ENCODE assay signal across 8 cellular contexts in genomic region chr9:19102631-19103345, GRCh38. TPM values are rescaled to one million over a fixed set of nuclear protein-coding genes. Genes with fewer than 3 reads are reported as not detected.
DNase-seq lines count a peak whose midpoint lies in the region; ATAC-seq and TF ChIP-seq lines count a peak whose summit lies in the region.

A gene with protein sequence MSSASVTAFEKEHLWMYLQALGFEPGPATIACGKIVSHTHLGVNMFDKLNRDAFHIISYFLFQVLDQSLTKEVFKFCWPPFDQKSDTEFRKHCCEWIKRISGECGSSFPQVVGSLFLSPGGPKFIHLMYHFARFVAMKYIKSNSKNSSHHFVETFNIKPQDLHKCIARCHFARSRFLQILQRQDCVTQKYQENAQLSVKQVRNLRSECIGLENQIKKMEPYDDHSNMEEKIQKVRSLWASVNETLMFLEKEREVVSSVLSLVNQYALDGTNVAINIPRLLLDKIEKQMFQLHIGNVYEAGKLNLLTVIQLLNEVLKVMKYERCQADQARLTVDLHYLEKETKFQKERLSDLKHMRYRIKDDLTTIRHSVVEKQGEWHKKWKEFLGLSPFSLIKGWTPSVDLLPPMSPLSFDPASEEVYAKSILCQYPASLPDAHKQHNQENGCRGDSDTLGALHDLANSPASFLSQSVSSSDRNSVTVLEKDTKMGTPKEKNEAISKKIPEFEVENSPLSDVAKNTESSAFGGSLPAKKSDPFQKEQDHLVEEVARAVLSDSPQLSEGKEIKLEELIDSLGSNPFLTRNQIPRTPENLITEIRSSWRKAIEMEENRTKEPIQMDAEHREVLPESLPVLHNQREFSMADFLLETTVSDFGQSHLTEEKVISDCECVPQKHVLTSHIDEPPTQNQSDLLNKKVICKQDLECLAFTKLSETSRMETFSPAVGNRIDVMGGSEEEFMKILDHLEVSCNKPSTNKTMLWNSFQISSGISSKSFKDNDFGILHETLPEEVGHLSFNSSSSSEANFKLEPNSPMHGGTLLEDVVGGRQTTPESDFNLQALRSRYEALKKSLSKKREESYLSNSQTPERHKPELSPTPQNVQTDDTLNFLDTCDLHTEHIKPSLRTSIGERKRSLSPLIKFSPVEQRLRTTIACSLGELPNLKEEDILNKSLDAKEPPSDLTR (minus strand): TSS chr9:19102904. CDS start chr9:19102651, 253 bp downstream.

- H2AFZ ChIP-seq in SU-DHL-6 (ENCODE audit: low read depth, low read length, severe bottlenecking) (peak within 1 kb of the TSS; percentile 94), osteoblast (ENCODE audit: low read length) (peak within 1 kb of the TSS; percentile 92)

- no peaks in the 10 kb centered on the region for H4K20me1 ChIP-seq in SU-DHL-6 (ENCODE audit: low read depth, low read length)
- H4K20me1 ChIP-seq in osteoblast (ENCODE audit: insufficient read depth, low read length), result no peaks in the 10 kb centered on the region

- H3K27ac Mint-ChIP-seq in activated naive CD8-positive, alpha-beta T cell treated with anti-CD3 and anti-CD28 coated beads, Interleukin-2, amount 10 ng/mL, durations not matched to agents 7 days and 5 days, result peak within 1 kb of the TSS; percentile 93
- H3K27ac Mint-ChIP-seq in glutamatergic neuron (ENCODE audit: unreplicated experiment), result peak within 1 kb of the TSS; percentile 90

- peaks cover 13% of the 10 kb centered on the region for H3K36me3 Mint-ChIP-seq in activated naive CD8-positive, alpha-beta T cell treated with anti-CD3 and anti-CD28 coated beads, Interleukin-2, amount 10 ng/mL, durations not matched to agents 7 days and 5 days
- no peaks in the 10 kb centered on the region for H3K36me3 Mint-ChIP-seq in glutamatergic neuron (ENCODE audit: unreplicated experiment)

- H3K4me1 Mint-ChIP-seq in activated naive CD8-positive, alpha-beta T cell treated with anti-CD3 and anti-CD28 coated beads, Interleukin-2, amount 10 ng/mL, durations not matched to agents 7 days and 5 days, result peaks cover 21% of the 10 kb centered on the region
- peaks cover 4% of the 10 kb centered on the region for H3K4me1 Mint-ChIP-seq in glutamatergic neuron (ENCODE audit: low read depth, unreplicated experiment)

- TF ChIP-seq CTCF in GM12872 (IDR thresholded peaks at IDR 0.05; ENCODE audit: insufficient read depth, low read depth, low read length) (peak; percentile 53; the same call in 2 of the 3 replicates), SU-DHL-6 (IDR thresholded peaks at IDR 0.05; ENCODE audit: insufficient read depth, low read length, poor library complexity, severe bottlenecking) (no peak), glutamatergic neuron (IDR thresholded peaks at IDR 0.05; ENCODE audit: partially characterized antibody, unreplicated experiment) (peak; percentile 68), osteoblast (IDR thresholded peaks at IDR 0.05; ENCODE audit: extremely low read depth, low read depth, low read length) (peak; percentile 12)

- H3K4me3 ChIP-seq in SU-DHL-6 (ENCODE audit: insufficient read depth, low read length, poor library complexity, severe bottlenecking), result peak within 1 kb of the TSS; percentile 98
- H3K4me3 ChIP-seq in osteoblast (ENCODE audit: insufficient read depth, low read length), result peak within 1 kb of the TSS; percentile 84
- peak within 1 kb of the TSS; percentile 64 for H3K4me3 ChIP-seq in thymus (ENCODE audit: low read length)

- peak within 1 kb of the TSS; percentile 87 for H3K4me3 Mint-ChIP-seq in activated naive CD8-positive, alpha-beta T cell treated with anti-CD3 and anti-CD28 coated beads, Interleukin-2, amount 10 ng/mL, durations not matched to agents 7 days and 5 days
- H3K4me3 Mint-ChIP-seq in glutamatergic neuron (ENCODE audit: unreplicated experiment), result peak within 1 kb of the TSS; percentile 95

- H3K4me1 ChIP-seq in osteoblast (ENCODE audit: insufficient read depth, low read length) (peaks cover 10% of the 10 kb centered on the region), thymus (ENCODE audit: control insufficient read depth, insufficient read depth, low read length) (peaks cover 7% of the 10 kb centered on the region)

- H3K36me3 ChIP-seq in SU-DHL-6 (ENCODE audit: low read length), result peaks cover 14% of the 10 kb centered on the region
- H3K36me3 ChIP-seq in osteoblast (ENCODE audit: insufficient read depth, low read length), result no peaks in the 10 kb centered on the region
- H3K36me3 ChIP-seq in thymus (ENCODE audit: control insufficient read depth, insufficient read depth), result no peaks in the 10 kb centered on the region

- no peaks in the 10 kb centered on the region for H3K9me3 Mint-ChIP-seq in activated naive CD8-positive, alpha-beta T cell treated with anti-CD3 and anti-CD28 coated beads, Interleukin-2, amount 10 ng/mL, durations not matched to agents 7 days and 5 days
- no peaks in the 10 kb centered on the region for H3K9me3 Mint-ChIP-seq in glutamatergic neuron (ENCODE audit: unreplicated experiment)

- H3K9ac ChIP-seq in SU-DHL-6 (ENCODE audit: low read length), result peak within 1 kb of the TSS; percentile 80

- peak within 1 kb of the TSS; percentile 70 for H3K27ac ChIP-seq in SU-DHL-6 (ENCODE audit: low read depth, low read length)
- H3K27ac ChIP-seq in osteoblast (ENCODE audit: low read depth, low read length), result peak within 1 kb of the TSS; percentile 69
- H3K27ac ChIP-seq in thymus (ENCODE audit: low read depth), result peak within 1 kb of the TSS; percentile 97

- no peaks in the 10 kb centered on the region for H3K9me2 ChIP-seq in SU-DHL-6 (replicated peaks; ENCODE audit: insufficient read depth, low read length)

- ATAC-seq in HG02678 (IDR thresholded peaks at IDR 0.05; ENCODE audit: unreplicated experiment), result peak; percentile 98
- ATAC-seq in activated naive CD8-positive, alpha-beta T cell treated with anti-CD3 and anti-CD28 coated beads, Interleukin-2, amount 10 ng/mL, durations not matched to agents 7 days and 5 days (ENCODE audit: low read depth), result peak; percentile 92

- WGBS in thymus, result 5% methylated on average over 46 of the region's 46 CpGs

- H3F3A ChIP-seq in SU-DHL-6 (ENCODE audit: insufficient read depth), result no peaks in the 10 kb centered on the region; the same call in 1 of the 2 replicates

- POLR2A ChIA-PET in activated naive CD8-positive, alpha-beta T cell treated with anti-CD3 and anti-CD28 coated beads, Interleukin-2, amount 10 ng/mL, durations not matched to agents 7 days and 5 days (lab: Charles Lee), result interaction anchor here (0.6 to 2.5 kb wide), 12 partner anchors 13 to 423 kb away, joined by 3 to 10 read pairs (median 4); partner anchors contain the start of genes DENND4C and RRAGA

- H3K27me3 ChIP-seq in SU-DHL-6 (ENCODE audit: low read length), result no peaks in the 10 kb centered on the region
- no peaks in the 10 kb centered on the region for H3K27me3 ChIP-seq in osteoblast (ENCODE audit: insufficient read depth, low read length)
- H3K27me3 ChIP-seq in thymus (ENCODE audit: control insufficient read depth, insufficient read depth), result no peaks in the 10 kb centered on the region

- H3K27me3 Mint-ChIP-seq in activated naive CD8-positive, alpha-beta T cell treated with anti-CD3 and anti-CD28 coated beads, Interleukin-2, amount 10 ng/mL, durations not matched to agents 7 days and 5 days, result no peaks in the 10 kb centered on the region
- H3K27me3 Mint-ChIP-seq in glutamatergic neuron (ENCODE audit: unreplicated experiment), result peaks cover 2% of the 10 kb centered on the region

- H3K79me2 ChIP-seq in SU-DHL-6 (ENCODE audit: insufficient read depth, low read length) (peaks cover 49% of the 10 kb centered on the region), osteoblast (ENCODE audit: insufficient read depth, low read length) (peaks cover 47% of the 10 kb centered on the region)

- DNase-seq in NCI-H128 (lab: John Stamatoyannopoulos, UW; ENCODE audit: unreplicated experiment) (peak; percentile 87), glutamatergic neuron (peak; percentile 93), osteoblast (ENCODE audit: insufficient read length, low spot score, missing footprints) (peak; percentile 96)
- peak; percentile 90 for DNase-seq in activated naive CD8-positive, alpha-beta T cell treated with anti-CD3 and anti-CD28 coated beads, Interleukin-2, amount 10 ng/mL, durations not matched to agents 7 days and 5 days

- H3K4me2 ChIP-seq in SU-DHL-6 (ENCODE audit: low read depth, low read length, poor library complexity, severe bottlenecking) (peak within 1 kb of the TSS; percentile 93), osteoblast (ENCODE audit: insufficient read depth, low read length) (peak within 1 kb of the TSS; percentile 79)

- H3K9me3 ChIP-seq in SU-DHL-6 (ENCODE audit: insufficient read depth, low read length), result no peaks in the 10 kb centered on the region
- no peaks in the 10 kb centered on the region for H3K9me3 ChIP-seq in osteoblast (ENCODE audit: low read depth, low read length)
- no peaks in the 10 kb centered on the region for H3K9me3 ChIP-seq in thymus (ENCODE audit: control insufficient read depth)

RNA-seq across cellular contexts. Expression of the gene that starts here (rescaled TPM):
- total RNA-seq in activated naive CD8-positive, alpha-beta T cell treated with anti-CD3 and anti-CD28 coated beads, Interleukin-2, amount 10 ng/mL, durations not matched to agents 7 days and 5 days, result 10 to 100 TPM; 23.9 to 27.6 TPM
- 18.3 TPM for total RNA-seq in glutamatergic neuron (ENCODE audit: unreplicated experiment)
- 14.5 and 16.2 TPM in 2 replicates for total RNA-seq in osteoblast
- 10.8 TPM for polyA plus RNA-seq in thymus

Comparison
In these comparisons a context has a peak if more than half of its experiments do, and no peak if none do; other contexts are left out.
1. Peak in every context shown above with its lines: DNase-seq, ATAC-seq, H3K4me3 ChIP-seq and H3K27ac ChIP-seq.